In the genomic region with DNA sequence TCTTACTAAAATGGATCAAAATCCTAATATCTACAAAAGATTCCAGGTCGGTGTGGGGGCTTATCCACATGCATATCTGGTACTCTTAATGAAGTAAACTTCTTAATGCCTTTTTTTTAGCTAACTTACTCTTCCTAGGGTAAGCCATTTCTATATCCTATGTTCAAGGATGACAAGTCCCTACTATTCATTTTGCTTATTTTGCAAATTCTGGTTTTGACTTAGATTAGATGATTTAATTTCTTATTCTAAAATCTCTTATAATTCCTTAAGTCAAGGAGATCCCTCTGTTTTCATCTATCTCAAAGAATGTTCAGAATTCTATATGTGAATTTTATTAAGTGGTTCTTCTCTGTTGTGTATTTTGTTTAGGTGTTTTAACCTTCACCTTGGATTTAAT, we compare ENCODE assay signal across 34 cellular contexts.
DNase-seq lines count a peak whose midpoint lies in the region; ATAC-seq, FAIRE-seq and TF ChIP-seq lines count a peak whose summit lies in the region.
"Had no signal": no experiment of that assay in that cellular context is flagged by ENCODE, and none has a peak within 500 bp of the region (broad histone marks: within the 10 kb centered on the region; RNA-seq: fewer than 3 reads in every experiment).

No MANE protein-coding gene starts in this region.

- H3K4me3 ChIP-seq in HepG2 (replicated peaks in 1 of 3; ENCODE audit: insufficient read depth in 1 of 3, low read depth in 2 of 3, low read length in 3 of 3) (no peak overlapping the region), right lobe of liver (no peak overlapping the region), A549 (no peak overlapping the region), IMR-90 (ENCODE audit: insufficient read depth, low read depth, low read length) (no peak overlapping the region), K562 (no peak overlapping the region)
- H3K4me3 ChIP-seq: BLaER1; BLaER1 treated with 17β-estradiol and CSF1 and Interleukin-3, amounts not matched to agents 10 nM and 100 nM had no signal

- WGBS in HepG2 (ENCODE audit: low lambda C conversion rate) = 96% methylated on average over 1 of the region's 1 CpG
- 69% methylated on average over 1 of the region's 1 CpG for WGBS in right lobe of liver (ENCODE audit: insufficient coverage, low coverage, low lambda C conversion rate, missing lambda C conversion rate)
- WGBS in A549 (ENCODE audit: missing lambda C conversion rate) = 75% methylated on average over 1 of the region's 1 CpG
- WGBS in IMR-90 (ENCODE audit: extremely low coverage in 2 of 2, insufficient read length in 1 of 2), 2 experiments = no CpG with 5 or more reads among the region's 1 CpG
- WGBS in K562 (ENCODE audit: insufficient coverage, low coverage, missing lambda C conversion rate) = 4% methylated on average over 1 of the region's 1 CpG

- H3K36me3 ChIP-seq in HepG2 (replicated peaks in 1 of 2; ENCODE audit: control insufficient read depth in 1 of 2, insufficient read depth in 2 of 2, low read length in 2 of 2) (peaks cover 7 to 27% of the 10 kb centered on the region in 2 experiments), right lobe of liver (peaks cover 0 to 11% (median 1%) of the 10 kb centered on the region in 4 donors), IMR-90 (ENCODE audit: control insufficient read depth, insufficient read depth, low read length) (no peaks in the 10 kb centered on the region), K562 (ENCODE audit: control insufficient read depth, insufficient read depth, low read length) (no peaks in the 10 kb centered on the region)
- H3K36me3 ChIP-seq: BE2C, BLaER1 had no signal

- no TSS peak for BruUV-seq in HepG2 (replicated peaks; lab: Mats Ljungman, UMichigan)
- BruUV-seq in IMR-90 (replicated peaks; lab: Mats Ljungman, UMichigan) = no TSS peak
- no TSS peak for BruUV-seq in K562 (replicated peaks; lab: Mats Ljungman, UMichigan)

- H3K9ac ChIP-seq in HepG2 (ENCODE audit: insufficient read depth, low read depth, low read length) = no peak overlapping the region
- H3K9ac ChIP-seq in IMR-90 (ENCODE audit: low read depth, low read length) = no peak overlapping the region
- H3K9ac ChIP-seq in K562 (ENCODE audit: insufficient read depth in 1 of 2, low read depth in 2 of 2, low read length in 2 of 2) = no peak overlapping the region
- H3K9ac ChIP-seq: BLaER1; BLaER1 treated with 17β-estradiol and CSF1 and Interleukin-3, amounts not matched to agents 10 nM and 100 nM had no signal

- no peak overlapping the region for H3K14ac ChIP-seq in IMR-90 (replicated peaks; ENCODE audit: low read depth, low read length)

- H3K27me3 ChIP-seq in HepG2 (ENCODE audit: control insufficient read depth in 1 of 2, insufficient read depth in 2 of 2, low read length in 2 of 2) = no peaks in the 10 kb centered on the region
- no peaks in the 10 kb centered on the region for H3K27me3 ChIP-seq in right lobe of liver
- no peaks in the 10 kb centered on the region for H3K27me3 ChIP-seq in IMR-90 (ENCODE audit: control insufficient read depth, insufficient read depth, low read length)
- no peaks in the 10 kb centered on the region for H3K27me3 ChIP-seq in K562 (ENCODE audit: control insufficient read depth in 2 of 2, insufficient read depth in 2 of 2, low read length in 2 of 2)
- H3K27me3 ChIP-seq: BE2C; BLaER1; BLaER1 treated with 17β-estradiol and CSF1 and Interleukin-3, amounts not matched to agents 10 nM and 100 nM had no signal

- POLR2A ChIA-PET in HepG2 (lab: Yijun Ruan, JAX) = no interaction called here
- POLR2A ChIA-PET in A549 (lab: Yijun Ruan, JAX) = no interaction called here
- POLR2A ChIA-PET in IMR-90 (lab: Charles Lee; ENCODE audit: unreplicated experiment) = no interaction called here
- POLR2A ChIA-PET in K562 (lab: Yijun Ruan, JAX) = no interaction called here

- H3K9me1 ChIP-seq in IMR-90 (ENCODE audit: insufficient read depth, low read length) (no peaks in the 10 kb centered on the region), K562 (ENCODE audit: control insufficient read depth, insufficient read depth, low read length) (no peaks in the 10 kb centered on the region)

- in situ Hi-C loops in HepG2 (cut with HindIII; ENCODE audit: extremely low pct_ligation_motif_present, low pct_unique_long_range_greater_than_20kb) (no loop called here), IMR-90 (cut with MboI; ENCODE audit: low sequenced_read_pairs) (no loop called here), K562 (cut with MboI) (no loop called here)

- H3K23ac ChIP-seq in IMR-90 (ENCODE audit: low read depth, low read length) = no peak overlapping the region

- ATAC-seq in HepG2 (no peak), right lobe of liver (no peak), A549 (no peak), IMR-90 (ENCODE audit: low read depth) (no peak), K562 (no peak)
- ATAC-seq: CD8-positive, alpha-beta T cell had no signal

- H3K4me2 ChIP-seq in HepG2 (ENCODE audit: low read depth, low read length) (no peak overlapping the region), A549 (no peak overlapping the region), IMR-90 (ENCODE audit: low read depth, low read length) (no peak overlapping the region), K562 (ENCODE audit: insufficient read depth, low read length) (no peak overlapping the region)
- H3K4me2 ChIP-seq: BLaER1; BLaER1 treated with 17β-estradiol and CSF1 and Interleukin-3, amounts not matched to agents 10 nM and 100 nM had no signal

- TF ChIP-seq RAD21 in HepG2 (CRISPR knock-in tag; IDR thresholded peaks at IDR 0.05) (no peak), A549 (conservative IDR thresholded peaks at IDR 0.05 in 1 of 2, IDR thresholded peaks at IDR 0.05 in 1 of 2) (no peak), IMR-90 (IDR thresholded peaks at IDR 0.05; ENCODE audit: low read length) (no peak), K562 (CRISPR knock-in tag; conservative IDR thresholded peaks at IDR 0.05 in 1 of 2, IDR thresholded peaks at IDR 0.05 in 1 of 2) (no peak)

- H2AK5ac ChIP-seq in IMR-90 (ENCODE audit: low read depth, low read length) = no peak overlapping the region

- DNase-seq in HepG2 (ENCODE audit: low spot score) (no peak), right lobe of liver (no peak), A549 (ENCODE audit: low read depth in 1 of 2, low spot score in 1 of 2) (no peak), IMR-90 (no peak), K562 (ENCODE audit: extremely low read depth in 1 of 4, low spot score in 3 of 4) (no peak), NCI-H524 (lab: John Stamatoyannopoulos, UW) (no peak), NCI-H345 (lab: John Stamatoyannopoulos, UW) (no peak)
- no peak for DNase-seq in activated naive CD4-positive, alpha-beta T cell (lab: John Stamatoyannopoulos, UW)
- DNase-seq: 8988T; ACHN; AML-193; BE2C; C1 segment of cervical spinal cord; Caco-2; Calu3; CD4-positive, alpha-beta memory T cell; CD4-positive, alpha-beta T cell; CD4-positive, CD25-positive, alpha-beta regulatory T cell; CD8-positive, alpha-beta memory T cell; CD8-positive, alpha-beta T cell; COR-L47; DMS 273 treated with DMSO at 0.1 percent for 48 hours; DMS153; DMS53; DMS79; DMS79 treated with DMSO at 0.1 percent for 48 hours; DND-41; EL had no signal

- H3K56ac ChIP-seq in IMR-90 (ENCODE audit: extremely low read depth, insufficient read depth, low read length) = no peak overlapping the region

- TF ChIP-seq POLR2A in HepG2 (IDR thresholded peaks at IDR 0.05; ENCODE audit: insufficient read depth in 1 of 2, low read depth in 2 of 2, low read length in 2 of 2) (no peak), right lobe of liver (IDR thresholded peaks at IDR 0.05) (no peak), A549 (IDR thresholded peaks at IDR 0.05; ENCODE audit: low read length) (no peak), IMR-90 (IDR thresholded peaks at IDR 0.05; ENCODE audit: low read depth, low read length) (no peak), K562 (conservative IDR thresholded peaks at IDR 0.05) (no peak)

- TF ChIP-seq CTCF in HepG2 (CRISPR knock-in tag; IDR thresholded peaks at IDR 0.05) = no peak
- no peak for TF ChIP-seq CTCF in right lobe of liver (IDR thresholded peaks at IDR 0.05)
- no peak for TF ChIP-seq CTCF in A549 (IDR thresholded peaks at IDR 0.05)
- no peak for TF ChIP-seq CTCF in IMR-90 (conservative IDR thresholded peaks at IDR 0.05; ENCODE audit: low read depth, low read length)
- no peak for TF ChIP-seq CTCF in K562 (IDR thresholded peaks at IDR 0.05 in 2 of 3, conservative IDR thresholded peaks at IDR 0.05 in 1 of 3; ENCODE audit: insufficient read depth in 2 of 3, low read depth in 1 of 3, low read length in 3 of 3)

- CTCF ChIA-PET in HepG2 (lab: Yijun Ruan, JAX; ENCODE audit: low intra/inter-chr PET ratio, low total read pairs) (no interaction called here), A549 (lab: Yijun Ruan, JAX) (no interaction called here), IMR-90 (lab: Yijun Ruan, JAX) (no interaction called here), K562 (lab: Yijun Ruan, JAX; ENCODE audit: low intra/inter-chr PET ratio) (no interaction called here)

- no peak overlapping the region for H2BK15ac ChIP-seq in IMR-90 (ENCODE audit: low read depth, low read length)

- no peak overlapping the region for H4K5ac ChIP-seq in IMR-90 (ENCODE audit: low read depth, low read length)

- H3K27ac ChIP-seq in HepG2 (ENCODE audit: extremely low read length, insufficient read depth, low read length) = no peak overlapping the region
- H3K27ac ChIP-seq in right lobe of liver = no peak overlapping the region
- H3K27ac ChIP-seq in A549 = no peak overlapping the region
- H3K27ac ChIP-seq in IMR-90 (ENCODE audit: insufficient read depth, low read length) = no peak overlapping the region
- no peak overlapping the region for H3K27ac ChIP-seq in K562 (ENCODE audit: extremely low read depth, low read depth, low read length)
- H3K27ac ChIP-seq: 22Rv1; BLaER1; BLaER1 treated with 17β-estradiol and CSF1 and Interleukin-3, amounts not matched to agents 10 nM and 100 nM; C4-2B had no signal

- intact Hi-C loops in HepG2 (cut with micrococcal nuclease; ENCODE audit: unreplicated experiment) = loop anchor here (5.0 kb wide), 1 partner anchor 40 kb away; no protein-coding TSS in a partner anchor
- intact Hi-C loops in right lobe of liver (cut with DNase I) = no loop called here
- intact Hi-C loops in IMR-90 (cut with micrococcal nuclease) = no loop called here
- intact Hi-C loops in K562 (cut with micrococcal nuclease) = no loop called here

- no peak overlapping the region for H2BK20ac ChIP-seq in IMR-90 (ENCODE audit: low read depth, low read length)

- no peak overlapping the region for H4K8ac ChIP-seq in IMR-90 (ENCODE audit: low read depth in 2 of 2, low read length in 2 of 2)

- FAIRE-seq in HepG2 (lab: Jason Lieb, UNC) (no peak), A549 (lab: Jason Lieb, UNC) (no peak), K562 (lab: Jason Lieb, UNC) (no peak)
- FAIRE-seq: A204.1, D721Med had no signal

- no peak overlapping the region for H4K91ac ChIP-seq in IMR-90 (ENCODE audit: insufficient read depth, low read depth, low read length)

- H4K20me1 ChIP-seq in HepG2 (ENCODE audit: insufficient read depth, low read length) = no peaks in the 10 kb centered on the region
- H4K20me1 ChIP-seq in IMR-90 (ENCODE audit: insufficient read depth, low read length) = no peaks in the 10 kb centered on the region
- H4K20me1 ChIP-seq in K562 (replicated peaks; ENCODE audit: control insufficient read depth, insufficient read depth, low read length) = no peaks in the 10 kb centered on the region
- H4K20me1 ChIP-seq: BLaER1 had no signal

- H3K4ac ChIP-seq in IMR-90 (ENCODE audit: low read depth, low read length) = no peak overlapping the region

- H3K4me1 ChIP-seq in HepG2 (ENCODE audit: insufficient read depth, low read length) (peaks cover 19% of the 10 kb centered on the region), right lobe of liver (peaks cover 0 to under 1% (median 0%) of the 10 kb centered on the region in 4 donors), A549 (peaks cover 42% of the 10 kb centered on the region), IMR-90 (ENCODE audit: control insufficient read depth, insufficient read depth, low read length) (no peaks in the 10 kb centered on the region), K562 (replicated peaks in 1 of 2; ENCODE audit: control insufficient read depth in 2 of 2, insufficient read depth in 2 of 2, low read length in 2 of 2) (no peaks in the 10 kb centered on the region)
- H3K4me1 ChIP-seq: BE2C; BLaER1; BLaER1 treated with 17β-estradiol and CSF1 and Interleukin-3, amounts not matched to agents 10 nM and 100 nM had no signal

- H3K79me2 ChIP-seq in HepG2 (ENCODE audit: insufficient read depth, low read length) (no peaks in the 10 kb centered on the region), K562 (ENCODE audit: control insufficient read depth, insufficient read depth, low read length) (no peaks in the 10 kb centered on the region)

- no peaks in the 10 kb centered on the region for H3K79me1 ChIP-seq in IMR-90 (ENCODE audit: low read depth in 1 of 2, low read length in 2 of 2)

- H2BK120ac ChIP-seq in IMR-90 (ENCODE audit: low read depth, low read length) = no peak overlapping the region

- dilution Hi-C loops in IMR-90 (cut with HindIII; ENCODE audit: low sequenced_read_pairs, unreplicated experiment) = no loop called here

- no peak overlapping the region for H2AK9ac ChIP-seq in IMR-90 (replicated peaks; ENCODE audit: low read depth, low read length, poor library complexity)

- TF ChIP-seq EP300 in HepG2 (IDR thresholded peaks at IDR 0.05; ENCODE audit: low read depth in 2 of 2, low read length in 2 of 2) (no peak), HepG2 (CRISPR knock-in tag; IDR thresholded peaks at IDR 0.05; ENCODE audit: borderline replicate concordance) (no peak), A549 (IDR thresholded peaks at IDR 0.05) (no peak), K562 (IDR thresholded peaks at IDR 0.05; ENCODE audit: low read length) (no peak)

- H2BK5ac ChIP-seq in IMR-90 (ENCODE audit: low read depth, low read length, poor library complexity, severe bottlenecking) = no peak overlapping the region

- H2AFZ ChIP-seq in HepG2 (ENCODE audit: low read length) = no peak overlapping the region
- no peak overlapping the region for H2AFZ ChIP-seq in IMR-90 (replicated peaks; ENCODE audit: low read length, poor library complexity)
- H2AFZ ChIP-seq in K562 (ENCODE audit: low read depth, low read length) = no peak overlapping the region

- H3K18ac ChIP-seq in IMR-90 (ENCODE audit: low read depth, low read length) = no peak overlapping the region

- H3K9me3 ChIP-seq in HepG2 (ENCODE audit: low read length) (no peaks in the 10 kb centered on the region), right lobe of liver (no peaks in the 10 kb centered on the region), A549 (no peaks in the 10 kb centered on the region), IMR-90 (ENCODE audit: control insufficient read depth, insufficient read depth, low read length) (no peaks in the 10 kb centered on the region), K562 (replicated peaks; ENCODE audit: control insufficient read depth, insufficient read depth, low read depth, low read length) (no peaks in the 10 kb centered on the region)
- H3K9me3 ChIP-seq: BE2C; BLaER1; BLaER1 treated with 17β-estradiol and CSF1 and Interleukin-3, amounts not matched to agents 10 nM and 100 nM; Caco-2 had no signal
